ENCODE assay signal across 26 cellular contexts in genomic region chr4:163180087-163180486, GRCh38.
"Had no signal": no experiment of that assay in that cellular context is flagged by ENCODE, and none has a peak within 500 bp of the region (broad histone marks: within the 10 kb centered on the region; RNA-seq: fewer than 3 reads in every experiment).

No MANE protein-coding gene starts in this region.

- H3K27ac Mint-ChIP-seq: activated CD4-positive, alpha-beta T cell treated with anti-CD3 and anti-CD28 coated beads for 36 hours; activated CD8-positive, alpha-beta memory T cell treated with anti-CD3 and anti-CD28 coated beads, Interleukin-2, amount 10 ng/mL, durations not matched to agents 7 days and 5 days; activated CD8-positive, alpha-beta T cell treated with anti-CD3 and anti-CD28 coated beads, Interleukin-2, amount 10 ng/mL, durations not matched to agents 7 days and 5 days; activated naive CD8-positive, alpha-beta T cell; effector memory CD8-positive, alpha-beta T cell; natural killer cell treated with Interleukin-12 subunit alpha and Interleukin-12 subunit beta and Interleukin-15 and Interleukin-18, amount 100 ng/mL, for 72 hours; T-helper 17 cell had no signal

- DNase-seq: activated CD4-positive, alpha-beta T cell treated with anti-CD3 and anti-CD28 coated beads for 36 hours; activated CD4-positive, CD25-positive, alpha-beta regulatory T cell; activated CD8-positive, alpha-beta memory T cell treated with anti-CD3 and anti-CD28 coated beads, Interleukin-2, amount 10 ng/mL, durations not matched to agents 7 days and 5 days; activated CD8-positive, alpha-beta T cell treated with anti-CD3 and anti-CD28 coated beads, Interleukin-2, amount 10 ng/mL, durations not matched to agents 7 days and 5 days; activated effector memory CD4-positive, alpha-beta T cell treated with Interleukin-2 at 50 U/mL for 16 hours; activated naive CD4-positive, alpha-beta T cell treated with Interleukin-2 at 50 U/mL for 16 hours; aorta; body of pancreas; cortex of kidney; effector memory CD8-positive, alpha-beta T cell; esophagus squamous epithelium; foreskin melanocyte; kidney glomerular epithelial cell; left lung; lower lobe of right lung; mucosa of descending colon; right lobe of liver; stimulated activated CD4-positive, alpha-beta T cell treated with anti-CD3 and anti-CD28 coated beads, Interleukin-2, amount 100 ng/mL, for 48 hours; stimulated activated naive CD8-positive, alpha-beta T cell treated with anti-CD3 and anti-CD28 coated beads, Interleukin-15, Interleukin-2, amounts not matched to agents 100 U/mL and 50 U/mL, for 24 hours; T-helper 17 cell; T1000; testis; transverse colon had no signal

- H3K4me1 ChIP-seq: body of pancreas, esophagus squamous epithelium, left lung, lower lobe of right lung, right lobe of liver, testis, transverse colon had no signal

- H3K36me3 Mint-ChIP-seq: activated CD8-positive, alpha-beta memory T cell treated with anti-CD3 and anti-CD28 coated beads, Interleukin-2, amount 10 ng/mL, durations not matched to agents 7 days and 5 days; activated naive CD8-positive, alpha-beta T cell; natural killer cell treated with Interleukin-12 subunit alpha and Interleukin-12 subunit beta and Interleukin-15 and Interleukin-18, amount 100 ng/mL, for 72 hours had no signal

- H3K9me3 ChIP-seq: body of pancreas, esophagus squamous epithelium, left lung, lower lobe of right lung, mucosa of descending colon, neutrophil, right lobe of liver, testis, transverse colon had no signal

- H3K27me3 ChIP-seq: body of pancreas, right lobe of liver, testis, transverse colon had no signal

- H3K9me3 Mint-ChIP-seq: effector memory CD8-positive, alpha-beta T cell had no signal

- H3K36me3 ChIP-seq: esophagus squamous epithelium, left lung, lower lobe of right lung, neutrophil, right lobe of liver, transverse colon had no signal

- ATAC-seq: activated CD4-positive, alpha-beta T cell treated with anti-CD3 and anti-CD28 coated beads for 36 hours; activated CD8-positive, alpha-beta memory T cell treated with anti-CD3 and anti-CD28 coated beads, Interleukin-2, amount 10 ng/mL, durations not matched to agents 7 days and 5 days; activated CD8-positive, alpha-beta T cell treated with anti-CD3 and anti-CD28 coated beads, Interleukin-2, amount 10 ng/mL, durations not matched to agents 7 days and 5 days; body of pancreas; effector memory CD8-positive, alpha-beta T cell; left lung; lower lobe of right lung; mucosa of descending colon; natural killer cell treated with Interleukin-12 subunit alpha and Interleukin-12 subunit beta and Interleukin-15 and Interleukin-18, amount 100 ng/mL, for 72 hours; right lobe of liver; stimulated activated naive CD8-positive, alpha-beta T cell treated with anti-CD3 and anti-CD28 coated beads, Interleukin-15, Interleukin-2, amounts not matched to agents 100 U/mL and 50 U/mL, for 24 hours; T-helper 17 cell had no signal

- H3K27ac ChIP-seq: body of pancreas, esophagus squamous epithelium, left lung, lower lobe of right lung, neutrophil, right lobe of liver, testis, transverse colon had no signal

- H3K4me3 Mint-ChIP-seq: activated CD4-positive, alpha-beta T cell treated with anti-CD3 and anti-CD28 coated beads for 36 hours; activated CD8-positive, alpha-beta memory T cell treated with anti-CD3 and anti-CD28 coated beads, Interleukin-2, amount 10 ng/mL, durations not matched to agents 7 days and 5 days; activated CD8-positive, alpha-beta T cell treated with anti-CD3 and anti-CD28 coated beads, Interleukin-2, amount 10 ng/mL, durations not matched to agents 7 days and 5 days; activated naive CD8-positive, alpha-beta T cell; effector memory CD8-positive, alpha-beta T cell; natural killer cell treated with Interleukin-12 subunit alpha and Interleukin-12 subunit beta and Interleukin-15 and Interleukin-18, amount 100 ng/mL, for 72 hours; T-helper 17 cell had no signal

- H3K4me1 Mint-ChIP-seq: activated CD4-positive, alpha-beta T cell treated with anti-CD3 and anti-CD28 coated beads for 36 hours; T-helper 17 cell had no signal

- H3K4me3 ChIP-seq: body of pancreas, esophagus squamous epithelium, left lung, lower lobe of right lung, mucosa of descending colon, right lobe of liver, testis, transverse colon had no signal
